In the genomic region with DNA sequence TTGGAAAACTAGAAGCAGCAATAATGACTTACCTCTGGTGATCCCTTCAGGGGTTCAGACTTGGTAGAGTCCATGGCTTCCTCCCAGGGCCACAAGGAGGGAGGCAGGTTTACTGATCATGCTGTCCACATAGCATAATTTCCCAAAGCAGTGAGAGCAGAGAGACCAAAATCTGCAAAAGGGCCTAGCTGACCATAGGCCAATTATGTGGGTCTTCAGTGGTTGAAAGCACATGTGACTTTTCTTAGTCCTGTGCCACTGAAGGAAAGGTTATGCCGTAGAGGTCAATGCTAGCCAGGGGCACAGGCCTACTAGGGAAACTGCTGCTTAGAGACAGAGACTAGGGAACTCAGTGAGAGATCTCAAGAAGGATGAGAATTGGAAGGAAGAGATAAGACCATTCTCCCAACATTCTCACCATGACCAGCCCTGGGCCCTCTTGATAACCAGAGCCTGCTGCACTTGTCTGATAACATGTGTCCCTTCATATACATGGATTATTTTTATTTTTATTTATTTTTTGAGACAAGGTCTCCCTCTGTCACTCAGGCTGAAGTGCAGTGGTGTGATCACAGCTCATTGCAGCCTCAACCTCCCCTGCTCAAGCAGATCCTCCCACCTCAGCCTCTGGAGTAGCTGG, we compare ENCODE assay signal across 9 cellular contexts. TPM values are rescaled to one million over a fixed set of nuclear protein-coding genes. Genes with fewer than 3 reads are reported as not detected.
DNase-seq lines count a peak whose midpoint lies in the region; ATAC-seq and TF ChIP-seq lines count a peak whose summit lies in the region.
"Had no signal": no experiment of that assay in that cellular context is flagged by ENCODE, and none has a peak within 500 bp of the region (broad histone marks: within the 10 kb centered on the region; RNA-seq: fewer than 3 reads in every experiment).

No MANE protein-coding gene starts in this region.

- H3K27ac Mint-ChIP-seq in activated CD4-positive, alpha-beta T cell treated with anti-CD3 and anti-CD28 coated beads, Interleukin-2, amount 10 ng/mL, durations not matched to agents 7 days and 5 days: peak overlapping the region; percentile 89
- H3K27ac Mint-ChIP-seq in effector memory CD8-positive, alpha-beta T cell: no peak overlapping the region

- H3K27ac ChIP-seq in Panc1 (ENCODE audit: low read length): peak overlapping the region; percentile 92
- peak overlapping the region; percentile 98 for H3K27ac ChIP-seq in skeletal muscle tissue (ENCODE audit: low read depth, low read length)
- no peak overlapping the region for H3K27ac ChIP-seq in lower lobe of right lung

- peak overlapping the region; percentile 44 for H3K4me3 Mint-ChIP-seq in activated CD4-positive, alpha-beta T cell treated with anti-CD3 and anti-CD28 coated beads, Interleukin-2, amount 10 ng/mL, durations not matched to agents 7 days and 5 days
- peak overlapping the region; percentile 20 to 36 for H3K4me3 Mint-ChIP-seq in effector memory CD8-positive, alpha-beta T cell

- H3K4me1 Mint-ChIP-seq in activated CD4-positive, alpha-beta T cell treated with anti-CD3 and anti-CD28 coated beads, Interleukin-2, amount 10 ng/mL, durations not matched to agents 7 days and 5 days: peaks cover 52% of the 10 kb centered on the region
- peaks cover 37 to 42% of the 10 kb centered on the region in 2 donors for H3K4me1 Mint-ChIP-seq in effector memory CD8-positive, alpha-beta T cell (ENCODE audit: low read depth in 2 of 2)

- POLR2A ChIA-PET in activated CD4-positive, alpha-beta T cell treated with anti-CD3 and anti-CD28 coated beads, Interleukin-2, amount 10 ng/mL, durations not matched to agents 7 days and 5 days (lab: Charles Lee): no interaction called here
- POLR2A ChIA-PET in Panc1 (lab: Charles Lee): no interaction called here

- no peaks in the 10 kb centered on the region for H3K27me3 Mint-ChIP-seq in activated CD4-positive, alpha-beta T cell treated with anti-CD3 and anti-CD28 coated beads, Interleukin-2, amount 10 ng/mL, durations not matched to agents 7 days and 5 days
- H3K27me3 Mint-ChIP-seq in effector memory CD8-positive, alpha-beta T cell: no peaks in the 10 kb centered on the region

- H3K9ac ChIP-seq in skeletal muscle tissue (ENCODE audit: low read depth in 1 of 3, low read length in 3 of 3): peak overlapping the region in 2 of 3 donors; percentile 9 to 21

- peaks cover 30% of the 10 kb centered on the region for H3K36me3 Mint-ChIP-seq in activated CD4-positive, alpha-beta T cell treated with anti-CD3 and anti-CD28 coated beads, Interleukin-2, amount 10 ng/mL, durations not matched to agents 7 days and 5 days (ENCODE audit: low read depth)
- peaks cover 26% of the 10 kb centered on the region for H3K36me3 Mint-ChIP-seq in effector memory CD8-positive, alpha-beta T cell (ENCODE audit: insufficient read depth)

- no peaks in the 10 kb centered on the region for H3K27me3 ChIP-seq in Panc1 (ENCODE audit: control insufficient read depth, insufficient read depth, low read length)
- H3K27me3 ChIP-seq in skeletal muscle tissue (ENCODE audit: control insufficient read depth in 3 of 3, insufficient read depth in 3 of 3, low read length in 3 of 3): no peaks in the 10 kb centered on the region
- no peaks in the 10 kb centered on the region for H3K27me3 ChIP-seq in lower lobe of right lung (ENCODE audit: low read depth)

- intact Hi-C loops in Panc1 (cut with micrococcal nuclease; ENCODE audit: unreplicated experiment) (no loop called here), lower lobe of right lung (cut with DNase I) (no loop called here)

- H3K4me1 ChIP-seq in Panc1 (ENCODE audit: control insufficient read depth, insufficient read depth, low read length) (peaks cover 26% of the 10 kb centered on the region), skeletal muscle tissue (ENCODE audit: control insufficient read depth in 3 of 3, insufficient read depth in 3 of 3, low read length in 3 of 3) (peaks cover 32 to 48% (median 33%) of the 10 kb centered on the region in 3 donors), lower lobe of right lung (peaks cover 37% of the 10 kb centered on the region)

- no peaks in the 10 kb centered on the region for H3K9me3 Mint-ChIP-seq in activated CD4-positive, alpha-beta T cell treated with anti-CD3 and anti-CD28 coated beads, Interleukin-2, amount 10 ng/mL, durations not matched to agents 7 days and 5 days
- H3K9me3 Mint-ChIP-seq in effector memory CD8-positive, alpha-beta T cell: no peaks in the 10 kb centered on the region

- CTCF ChIA-PET in activated CD4-positive, alpha-beta T cell treated with anti-CD3 and anti-CD28 coated beads, Interleukin-2, amount 10 ng/mL, durations not matched to agents 7 days and 5 days (lab: Charles Lee): interaction anchor here (1.1 kb wide), 1 partner anchor 54 kb away, joined by 3 read pairs; no protein-coding TSS in a partner anchor
- CTCF ChIA-PET in Panc1 (lab: Charles Lee): no interaction called here

- DNase-seq in activated CD4-positive, alpha-beta T cell treated with anti-CD3 and anti-CD28 coated beads, Interleukin-2, amount 10 ng/mL, durations not matched to agents 7 days and 5 days: no peak
- no peak for DNase-seq in activated CD4-positive, alpha-beta T cell treated with anti-CD3 and anti-CD28 coated beads for 1 hour
- DNase-seq in Panc1 (ENCODE audit: low read depth, low spot score) (no peak), lower lobe of right lung (no peak), MV-4-11 (lab: John Stamatoyannopoulos, UW) (no peak), NCI-H526 treated with DMSO at 0.1 percent for 48 hours (lab: John Stamatoyannopoulos, UW) (no peak)
- DNase-seq in effector memory CD8-positive, alpha-beta T cell: no peak
- DNase-seq: NCI-H146 had no signal

- in situ Hi-C loops in Panc1 (cut with HindIII; ENCODE audit: low pct_unique_long_range_greater_than_20kb, low sequenced_read_pairs): no loop called here

- H3K4me3 ChIP-seq in Panc1 (ENCODE audit: low read depth in 2 of 2, low read length in 2 of 2) (no peak overlapping the region), skeletal muscle tissue (ENCODE audit: low read length in 3 of 3) (no peak overlapping the region), lower lobe of right lung (no peak overlapping the region)

- H3K9me3 ChIP-seq in Panc1 (ENCODE audit: control insufficient read depth, insufficient read depth, low read depth, low read length) (no peaks in the 10 kb centered on the region), skeletal muscle tissue (ENCODE audit: control insufficient read depth in 3 of 3, low read length in 3 of 3) (no peaks in the 10 kb centered on the region), lower lobe of right lung (no peaks in the 10 kb centered on the region)

- no peak for TF ChIP-seq CTCF in Panc1 (IDR thresholded peaks at IDR 0.05)
- TF ChIP-seq CTCF in lower lobe of right lung (IDR thresholded peaks at IDR 0.05): no peak

- H3K36me3 ChIP-seq in Panc1 (ENCODE audit: control insufficient read depth, insufficient read depth, low read length): peaks cover 2% of the 10 kb centered on the region; the same call in 1 of the 2 replicates
- peaks cover 0 to 2% (median 0%) of the 10 kb centered on the region in 3 donors for H3K36me3 ChIP-seq in skeletal muscle tissue (ENCODE audit: control insufficient read depth in 3 of 3, insufficient read depth in 3 of 3, low read length in 3 of 3)
- peaks cover 2% of the 10 kb centered on the region for H3K36me3 ChIP-seq in lower lobe of right lung

- ATAC-seq in Panc1 (no peak), lower lobe of right lung (no peak)
- ATAC-seq in effector memory CD8-positive, alpha-beta T cell (replicated peaks): no peak

- no TSS peak for BruUV-seq in Panc1 (replicated peaks; lab: Mats Ljungman, UMichigan)

RNA-seq across cellular contexts. Expression of a gene that starts 2.0 kb away (rescaled TPM):
- total RNA-seq in activated CD4-positive, alpha-beta T cell treated with anti-CD3 and anti-CD28 coated beads, Interleukin-2, amount 10 ng/mL, durations not matched to agents 7 days and 5 days: 10 to 100 TPM; 91.9 to 98.3 TPM
- total RNA-seq in Panc1 (2021; ENCODE audit: unreplicated experiment) (59.4 TPM), skeletal muscle tissue (30.8 TPM), lower lobe of right lung (90.9 TPM)
- 47.1 TPM for polyA plus RNA-seq in Panc1 (2012; ENCODE audit: insufficient read length)

RNA-seq across cellular contexts. Expression of a gene that starts 4.5 kb away (rescaled TPM):
- 10 to 100 TPM; 41.8 to 44.3 TPM for total RNA-seq in activated CD4-positive, alpha-beta T cell treated with anti-CD3 and anti-CD28 coated beads, Interleukin-2, amount 10 ng/mL, durations not matched to agents 7 days and 5 days
- total RNA-seq in Panc1 (2021; ENCODE audit: unreplicated experiment) (44.2 TPM), skeletal muscle tissue (25.1 TPM), lower lobe of right lung (19.2 TPM)
- 33.2 TPM for polyA plus RNA-seq in Panc1 (2012; ENCODE audit: insufficient read length)

RNA-seq across cellular contexts. Expression of a gene that starts 13.7 kb away (rescaled TPM):
- total RNA-seq in activated CD4-positive, alpha-beta T cell treated with anti-CD3 and anti-CD28 coated beads, Interleukin-2, amount 10 ng/mL, durations not matched to agents 7 days and 5 days: not detected
- total RNA-seq in Panc1 (2021; ENCODE audit: unreplicated experiment): 0.28 TPM
- polyA plus RNA-seq in Panc1 (2012; ENCODE audit: insufficient read length): 1.8 TPM
- total RNA-seq in skeletal muscle tissue: 0.52 TPM
- total RNA-seq in lower lobe of right lung: 2.6 TPM

RNA-seq across cellular contexts. Expression of a gene that starts 55.1 kb away (rescaled TPM):
- total RNA-seq in activated CD4-positive, alpha-beta T cell treated with anti-CD3 and anti-CD28 coated beads, Interleukin-2, amount 10 ng/mL, durations not matched to agents 7 days and 5 days: 10 to 100 TPM; 80.3 to 87.0 TPM
- 28.4 TPM for total RNA-seq in Panc1 (2021; ENCODE audit: unreplicated experiment)
- polyA plus RNA-seq in Panc1 (2012; ENCODE audit: insufficient read length): 12.1 TPM
- 9.9 TPM for total RNA-seq in skeletal muscle tissue
- total RNA-seq in lower lobe of right lung: 19.6 TPM

RNA-seq across cellular contexts. Expression of a gene that starts 55.3 kb away (rescaled TPM):
- total RNA-seq in activated CD4-positive, alpha-beta T cell treated with anti-CD3 and anti-CD28 coated beads, Interleukin-2, amount 10 ng/mL, durations not matched to agents 7 days and 5 days: 10 to 100 TPM; 55.5 to 60.3 TPM
- total RNA-seq in Panc1 (2021; ENCODE audit: unreplicated experiment): 86.4 TPM
- 68.9 TPM for polyA plus RNA-seq in Panc1 (2012; ENCODE audit: insufficient read length)
- 35.0 TPM for total RNA-seq in skeletal muscle tissue
- 29.9 TPM for total RNA-seq in lower lobe of right lung
